Comparison of ENCODE assay signal across 21 cellular contexts in the genomic region with DNA sequence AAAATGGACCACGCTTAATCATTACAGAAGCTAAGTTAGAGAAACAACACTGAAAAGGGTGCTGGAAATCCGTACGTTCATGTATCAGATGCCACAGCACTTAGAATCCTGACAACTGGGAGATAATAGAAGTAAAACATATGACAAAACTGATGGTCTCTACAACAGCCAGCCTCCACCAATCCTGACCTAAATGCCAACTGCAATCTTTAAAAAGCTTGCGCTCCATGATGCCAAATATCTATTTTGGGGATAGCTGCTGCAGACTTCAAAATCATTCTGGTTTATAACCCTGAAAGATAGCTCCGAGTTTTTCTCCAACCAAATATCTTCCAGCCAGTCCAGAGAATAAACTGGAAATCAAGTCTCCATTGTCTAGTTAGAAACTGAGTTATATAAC.
"Had no signal": no experiment of that assay in that cellular context is flagged by ENCODE, and none has a peak within 500 bp of the region (broad histone marks: within the 10 kb centered on the region; RNA-seq: fewer than 3 reads in every experiment).

No MANE protein-coding gene starts in this region.

- ATAC-seq: activated CD4-positive, CD25-positive, alpha-beta regulatory T cell treated with anti-CD3 and anti-CD28 coated beads, Interleukin-2, amount 50 U/mL, for 24 hours; activated CD8-positive, alpha-beta T cell treated with anti-CD3 and anti-CD28 coated beads, Interleukin-2, amount 10 ng/mL, durations not matched to agents 7 days and 5 days; effector memory CD8-positive, alpha-beta T cell; esophagus mucosa; lower lobe of right lung; mucosa of descending colon; naive thymus-derived CD4-positive, alpha-beta T cell; SK-N-SH treated with all-trans-retinoic acid at 6 μM for 48 hours had no signal

- H3K27me3 ChIP-seq: adrenal gland, upper lobe of left lung had no signal

- H3K9me3 Mint-ChIP-seq: activated CD4-positive, alpha-beta T cell treated with anti-CD3 and anti-CD28 coated beads, Interleukin-2, amount 10 ng/mL, durations not matched to agents 7 days and 5 days; activated T-helper 1 cell treated with anti-CD3 and anti-CD28 coated beads, Interleukin-12 subunit alpha, Interleukin-12 subunit beta, Interleukin-2, Interleukin-4 antibody, amounts not matched to agents 30 ng/mL and 10 ng/mL and 1 ng/mL, durations not matched to agents 14 hours and 24 hours and 36 hours; effector memory CD8-positive, alpha-beta T cell; naive thymus-derived CD4-positive, alpha-beta T cell; neural crest cell had no signal

- H3K27me3 Mint-ChIP-seq: activated CD4-positive, alpha-beta T cell treated with anti-CD3 and anti-CD28 coated beads, Interleukin-2, amount 10 ng/mL, durations not matched to agents 7 days and 5 days; activated naive CD8-positive, alpha-beta T cell; effector memory CD8-positive, alpha-beta T cell; naive thymus-derived CD4-positive, alpha-beta T cell had no signal

- H3K9me3 ChIP-seq: adrenal gland, lower lobe of right lung, mucosa of descending colon, upper lobe of left lung had no signal

- DNase-seq: activated CD4-positive, alpha-beta T cell treated with anti-CD3 and anti-CD28 coated beads, Interleukin-2, amount 10 ng/mL, durations not matched to agents 7 days and 5 days; activated CD8-positive, alpha-beta T cell treated with anti-CD3 and anti-CD28 coated beads, Interleukin-2, amount 10 ng/mL, durations not matched to agents 7 days and 5 days; activated gamma-delta T cell treated with Interleukin-2 at 50 U/mL for 16 hours; adrenal gland; effector memory CD8-positive, alpha-beta T cell; foreskin melanocyte; hypothalamus; lower lobe of right lung; mesendoderm; mucosa of descending colon; naive thymus-derived CD4-positive, alpha-beta T cell; occipital lobe; stimulated activated CD4-positive, alpha-beta T cell treated with anti-CD3 and anti-CD28 coated beads, Interleukin-4, amount 100 ng/mL, for 24 hours; stimulated activated naive CD4-positive, alpha-beta T cell treated with Interleukin-2 at 50 U/mL for 16 hours had no signal

- H3K36me3 ChIP-seq: adrenal gland, lower lobe of right lung, upper lobe of left lung had no signal

- H3K27ac ChIP-seq: adrenal gland, lower lobe of right lung, upper lobe of left lung had no signal

- H3K4me3 Mint-ChIP-seq: activated CD4-positive, alpha-beta T cell treated with anti-CD3 and anti-CD28 coated beads, Interleukin-2, amount 10 ng/mL, durations not matched to agents 7 days and 5 days; activated CD8-positive, alpha-beta T cell treated with anti-CD3 and anti-CD28 coated beads, Interleukin-2, amount 10 ng/mL, durations not matched to agents 7 days and 5 days; activated naive CD8-positive, alpha-beta T cell; activated T-helper 1 cell treated with anti-CD3 and anti-CD28 coated beads, Interleukin-12 subunit alpha, Interleukin-12 subunit beta, Interleukin-2, Interleukin-4 antibody, amounts not matched to agents 30 ng/mL and 10 ng/mL and 1 ng/mL, durations not matched to agents 14 hours and 24 hours and 36 hours; effector memory CD8-positive, alpha-beta T cell; naive thymus-derived CD4-positive, alpha-beta T cell; neural crest cell had no signal

- H3K4me3 ChIP-seq: adrenal gland, lower lobe of right lung, mucosa of descending colon, upper lobe of left lung had no signal

- H3K27ac Mint-ChIP-seq: activated CD4-positive, alpha-beta T cell treated with anti-CD3 and anti-CD28 coated beads, Interleukin-2, amount 10 ng/mL, durations not matched to agents 7 days and 5 days; activated CD8-positive, alpha-beta T cell treated with anti-CD3 and anti-CD28 coated beads, Interleukin-2, amount 10 ng/mL, durations not matched to agents 7 days and 5 days; activated naive CD8-positive, alpha-beta T cell; activated T-helper 1 cell treated with anti-CD3 and anti-CD28 coated beads, Interleukin-12 subunit alpha, Interleukin-12 subunit beta, Interleukin-2, Interleukin-4 antibody, amounts not matched to agents 30 ng/mL and 10 ng/mL and 1 ng/mL, durations not matched to agents 14 hours and 24 hours and 36 hours; effector memory CD8-positive, alpha-beta T cell; naive thymus-derived CD4-positive, alpha-beta T cell had no signal
